In the genomic region with DNA sequence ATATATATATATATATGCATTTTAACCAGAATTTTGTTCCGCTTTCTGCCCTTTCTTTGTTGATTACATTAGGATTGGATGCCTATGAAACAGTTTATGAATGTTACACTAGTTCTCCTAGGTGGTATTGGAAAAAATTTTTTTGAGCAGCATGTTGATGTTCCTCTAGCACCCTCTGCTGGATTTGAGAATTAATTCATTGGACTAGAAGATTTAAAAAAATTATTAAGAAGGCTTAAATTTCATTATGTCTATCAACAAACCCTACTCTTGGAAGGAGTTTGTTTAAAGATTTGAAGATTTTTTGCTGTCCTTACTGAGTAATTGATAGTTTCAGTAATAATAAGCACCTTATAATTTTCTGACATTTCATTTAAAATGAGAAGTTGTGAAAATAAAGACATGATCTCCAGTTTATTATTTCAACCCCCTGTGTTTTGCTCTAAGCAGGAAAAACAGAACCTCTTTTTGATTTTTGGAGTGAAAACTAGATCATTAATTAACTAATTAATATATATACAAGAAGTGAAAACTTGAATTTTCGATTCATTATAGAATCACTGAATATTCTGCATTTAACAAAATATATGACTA, we compare ENCODE assay signal across 1 cellular context.
TF ChIP-seq lines count a peak whose summit lies in the region.

No MANE protein-coding gene starts in this region.

TF ChIP-seq in K562, 482 proteins besides CTCF, POLR2A, EP300 and RAD21 (continued from another document):
- TF ChIP-seq, protein P1, sequence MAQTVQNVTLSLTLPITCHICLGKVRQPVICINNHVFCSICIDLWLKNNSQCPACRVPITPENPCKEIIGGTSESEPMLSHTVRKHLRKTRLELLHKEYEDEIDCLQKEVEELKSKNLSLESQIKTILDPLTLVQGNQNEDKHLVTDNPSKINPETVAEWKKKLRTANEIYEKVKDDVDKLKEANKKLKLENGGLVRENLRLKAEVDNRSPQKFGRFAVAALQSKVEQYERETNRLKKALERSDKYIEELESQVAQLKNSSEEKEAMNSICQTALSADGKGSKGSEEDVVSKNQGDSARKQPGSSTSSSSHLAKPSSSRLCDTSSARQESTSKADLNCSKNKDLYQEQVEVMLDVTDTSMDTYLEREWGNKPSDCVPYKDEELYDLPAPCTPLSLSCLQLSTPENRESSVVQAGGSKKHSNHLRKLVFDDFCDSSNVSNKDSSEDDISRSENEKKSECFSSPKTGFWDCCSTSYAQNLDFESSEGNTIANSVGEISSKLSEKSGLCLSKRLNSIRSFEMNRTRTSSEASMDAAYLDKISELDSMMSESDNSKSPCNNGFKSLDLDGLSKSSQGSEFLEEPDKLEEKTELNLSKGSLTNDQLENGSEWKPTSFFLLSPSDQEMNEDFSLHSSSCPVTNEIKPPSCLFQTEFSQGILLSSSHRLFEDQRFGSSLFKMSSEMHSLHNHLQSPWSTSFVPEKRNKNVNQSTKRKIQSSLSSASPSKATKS (CRISPR knock-in tag; IDR thresholded peaks at IDR 0.05), result no peak
